ENCODE assay signal across 3 cellular contexts in genomic region chr4:41039312-41039711, GRCh38.
TF ChIP-seq lines count a peak whose summit lies in the region.

No MANE protein-coding gene starts in this region.

TF ChIP-seq in HepG2, 621 proteins besides CTCF, POLR2A, EP300 and RAD21:
- TF ChIP-seq RFX1 (IDR thresholded peaks at IDR 0.05) (peak; percentile 15; the same call in 1 of the 2 replicates), HOXA3 (CRISPR knock-in tag; IDR thresholded peaks at IDR 0.05) (no peak)

TF ChIP-seq in K562, 482 proteins besides CTCF, POLR2A, EP300 and RAD21:
- TF ChIP-seq RFX1 (IDR thresholded peaks at IDR 0.05): peak; percentile 60
- no peak for TF ChIP-seq ZNF780A (CRISPR knock-in tag; IDR thresholded peaks at IDR 0.05)
- TF ChIP-seq MTA2 (IDR thresholded peaks at IDR 0.05; ENCODE audit: low read depth): no peak

TF ChIP-seq in neural cell, 6 proteins besides CTCF, POLR2A, EP300 and RAD21:
- no peak for TF ChIP-seq SMC3 (conservative IDR thresholded peaks at IDR 0.05; ENCODE audit: poor library complexity)
- TF ChIP-seq POLR2AphosphoS5 (IDR thresholded peaks at IDR 0.05): peak; percentile 31
